Comparison of ENCODE assay signal across 10 cellular contexts in genomic region chr15:76286231-76286879, GRCh38. TPM values are rescaled to one million over a fixed set of nuclear protein-coding genes. Genes with fewer than 3 reads are reported as not detected.
DNase-seq lines count a peak whose midpoint lies in the region; ATAC-seq and TF ChIP-seq lines count a peak whose summit lies in the region.
"Had no signal": no experiment of that assay in that cellular context is flagged by ENCODE, and none has a peak within 500 bp of the region (broad histone marks: within the 10 kb centered on the region; RNA-seq: fewer than 3 reads in every experiment).

No MANE protein-coding gene starts in this region.

- peak; percentile 30 for DNase-seq in OCI-M1 (lab: John Stamatoyannopoulos, UW)
- DNase-seq in fibroblast of mammary gland (ENCODE audit: low read depth), result peak; percentile 12
- no peak for DNase-seq in SHP77 (lab: John Stamatoyannopoulos, UW)
- DNase-seq in epidermal melanocyte (ENCODE audit: insufficient read length, low spot score), result no peak
- DNase-seq in cortex of kidney (lab: John Stamatoyannopoulos, UW), result no peak
- no peak for DNase-seq in left ventricle myocardium superior

- H3K27ac ChIP-seq in ACC112 (ENCODE audit: low read depth, low read length), result no peak overlapping the region
- H3K27ac ChIP-seq: parathyroid adenoma, suprapubic skin had no signal

- no peak for TF ChIP-seq CTCF in fibroblast of mammary gland (conservative IDR thresholded peaks at IDR 0.05; ENCODE audit: control insufficient read depth, insufficient read depth, low read depth, low read length)

- H3K79me2 ChIP-seq in ACC112 (ENCODE audit: control insufficient read depth, insufficient read depth, low read length, unreplicated experiment), result no peaks in the 10 kb centered on the region
- H3K79me2 ChIP-seq: parathyroid adenoma had no signal

- H2AFZ ChIP-seq in ACC112 (ENCODE audit: low read length, unreplicated experiment), result no peak overlapping the region
- H2AFZ ChIP-seq: parathyroid adenoma had no signal

- ATAC-seq in GM18868 (IDR thresholded peaks at IDR 0.05; ENCODE audit: unreplicated experiment) (peak; percentile 46), left ventricle myocardium superior (no peak)

- H3K4me3 ChIP-seq in ACC112 (ENCODE audit: low read depth, low read length) (peak overlapping the region; percentile 69), fibroblast of mammary gland (ENCODE audit: control insufficient read depth, low read depth, low read length) (no peak overlapping the region)
- H3K4me3 ChIP-seq: suprapubic skin had no signal

- H3K36me3 ChIP-seq in ACC112 (ENCODE audit: insufficient read depth, low read length), result peaks cover 8% of the 10 kb centered on the region

- peaks cover 12% of the 10 kb centered on the region for H3K4me1 ChIP-seq in ACC112 (ENCODE audit: control insufficient read depth, insufficient read depth, low read length, unreplicated experiment)
- H3K4me1 ChIP-seq: parathyroid adenoma had no signal

- intact Hi-C loops in left ventricle myocardium superior (cut with micrococcal nuclease), result no loop called here

- H3K27me3 ChIP-seq in ACC112 (ENCODE audit: insufficient read depth, low read length), result no peaks in the 10 kb centered on the region
- H3K27me3 ChIP-seq: suprapubic skin had no signal

RNA-seq across cellular contexts. Expression of gene ETFA, which starts 24.9 kb away (rescaled TPM):
- 497 TPM for total RNA-seq in left ventricle myocardium superior

RNA-seq across cellular contexts. Expression of gene ISL2, which starts 50.2 kb away (rescaled TPM):
- total RNA-seq in left ventricle myocardium superior, result not detected

Comparison
In these comparisons a context has a peak if more than half of its experiments do, and no peak if none do; other contexts are left out.
1. DNase-seq: peak in OCI-M1 (single experiment) and fibroblast of mammary gland (single experiment); none in SHP77 (0 of 2), epidermal melanocyte (single experiment), cortex of kidney (single experiment) and left ventricle myocardium superior (single experiment).